ENCODE assay signal across 18 cellular contexts in genomic region chr15:38665586-38665985, GRCh38.
DNase-seq lines count a peak whose midpoint lies in the region; ATAC-seq lines count a peak whose summit lies in the region.
"Had no signal": no experiment of that assay in that cellular context is flagged by ENCODE, and none has a peak within 500 bp of the region (broad histone marks: within the 10 kb centered on the region; RNA-seq: fewer than 3 reads in every experiment).

No MANE protein-coding gene starts in this region.

- intact Hi-C loops in activated T-helper 1 cell treated with anti-CD3 and anti-CD28 coated beads, Interleukin-12 subunit alpha, Interleukin-12 subunit beta, Interleukin-2, Interleukin-4 antibody, amounts not matched to agents 30 ng/mL and 10 ng/mL and 1 ng/mL, durations not matched to agents 14 hours and 24 hours and 36 hours (cut with micrococcal nuclease) = no loop called here

- H3K27me3 Mint-ChIP-seq in activated naive CD4-positive, alpha-beta T cell treated with anti-CD3 and anti-CD28 coated beads, Interleukin-2, amount 10 ng/mL, durations not matched to agents 7 days and 5 days = no peaks in the 10 kb centered on the region
- H3K27me3 Mint-ChIP-seq in activated T-helper 1 cell treated with anti-CD3 and anti-CD28 coated beads, Interleukin-12 subunit alpha, Interleukin-12 subunit beta, Interleukin-2, Interleukin-4 antibody, amounts not matched to agents 30 ng/mL and 10 ng/mL and 1 ng/mL, durations not matched to agents 14 hours and 24 hours and 36 hours (ENCODE audit: insufficient read depth) = no peaks in the 10 kb centered on the region
- no peaks in the 10 kb centered on the region for H3K27me3 Mint-ChIP-seq in naive thymus-derived CD8-positive, alpha-beta T cell

- peak overlapping the region; percentile 64 for H3K27ac Mint-ChIP-seq in activated naive CD4-positive, alpha-beta T cell treated with anti-CD3 and anti-CD28 coated beads, Interleukin-2, amount 10 ng/mL, durations not matched to agents 7 days and 5 days
- peak overlapping the region; percentile 78 for H3K27ac Mint-ChIP-seq in activated T-helper 1 cell treated with anti-CD3 and anti-CD28 coated beads, Interleukin-12 subunit alpha, Interleukin-12 subunit beta, Interleukin-2, Interleukin-4 antibody, amounts not matched to agents 30 ng/mL and 10 ng/mL and 1 ng/mL, durations not matched to agents 14 hours and 24 hours and 36 hours
- peak overlapping the region; percentile 3 to 99 (median 90) for H3K27ac Mint-ChIP-seq in naive thymus-derived CD8-positive, alpha-beta T cell
- H3K27ac Mint-ChIP-seq: GM23338 had no signal

- H3K4me1 Mint-ChIP-seq in activated naive CD4-positive, alpha-beta T cell treated with anti-CD3 and anti-CD28 coated beads, Interleukin-2, amount 10 ng/mL, durations not matched to agents 7 days and 5 days = peaks cover 90% of the 10 kb centered on the region
- peaks cover 84% of the 10 kb centered on the region for H3K4me1 Mint-ChIP-seq in activated T-helper 1 cell treated with anti-CD3 and anti-CD28 coated beads, Interleukin-12 subunit alpha, Interleukin-12 subunit beta, Interleukin-2, Interleukin-4 antibody, amounts not matched to agents 30 ng/mL and 10 ng/mL and 1 ng/mL, durations not matched to agents 14 hours and 24 hours and 36 hours (ENCODE audit: low read depth)
- peaks cover 42 to 93% (median 84%) of the 10 kb centered on the region in 4 donors for H3K4me1 Mint-ChIP-seq in naive thymus-derived CD8-positive, alpha-beta T cell
- H3K4me1 Mint-ChIP-seq: GM23338 had no signal

- CTCF ChIA-PET in activated naive CD4-positive, alpha-beta T cell treated with anti-CD3 and anti-CD28 coated beads, Interleukin-2, amount 10 ng/mL, durations not matched to agents 7 days and 5 days (lab: Charles Lee) = interaction anchor here (0.9 to 1.7 kb wide), 7 partner anchors 9 to 102 kb away, joined by 3 to 8 read pairs (median 4); partner anchors contain the start of gene RASGRP1

- H3K9me3 Mint-ChIP-seq in activated naive CD4-positive, alpha-beta T cell treated with anti-CD3 and anti-CD28 coated beads, Interleukin-2, amount 10 ng/mL, durations not matched to agents 7 days and 5 days = no peaks in the 10 kb centered on the region
- peaks cover 8% of the 10 kb centered on the region for H3K9me3 Mint-ChIP-seq in activated T-helper 1 cell treated with anti-CD3 and anti-CD28 coated beads, Interleukin-12 subunit alpha, Interleukin-12 subunit beta, Interleukin-2, Interleukin-4 antibody, amounts not matched to agents 30 ng/mL and 10 ng/mL and 1 ng/mL, durations not matched to agents 14 hours and 24 hours and 36 hours
- H3K9me3 Mint-ChIP-seq in naive thymus-derived CD8-positive, alpha-beta T cell = peaks cover 0 to 19% (median 0%) of the 10 kb centered on the region in 9 donors
- H3K9me3 Mint-ChIP-seq: GM23338 had no signal

- no peak for DNase-seq in activated CD4-positive, CD25-positive, alpha-beta regulatory T cell (lab: John Stamatoyannopoulos, UW)
- DNase-seq in activated naive CD4-positive, alpha-beta T cell treated with anti-CD3 and anti-CD28 coated beads, Interleukin-2, amount 10 ng/mL, durations not matched to agents 7 days and 5 days = no peak
- DNase-seq in activated naive CD4-positive, alpha-beta T cell treated with Interleukin-2 at 50 U/mL for 16 hours = no peak
- DNase-seq in activated T-helper 1 cell treated with anti-CD3 and anti-CD28 coated beads, Interleukin-12 subunit alpha, Interleukin-12 subunit beta, Interleukin-2, Interleukin-4 antibody, amounts not matched to agents 30 ng/mL and 10 ng/mL and 1 ng/mL, durations not matched to agents 14 hours and 24 hours and 36 hours (ENCODE audit: low spot score) = no peak
- peak in 2 of 10 donors; percentile 54 to 58 for DNase-seq in naive thymus-derived CD8-positive, alpha-beta T cell
- DNase-seq in foreskin melanocyte = no peak
- no peak for DNase-seq in AG08395 (ENCODE audit: low spot score)
- DNase-seq: DMS 273 treated with DMSO at 0.1 percent for 48 hours; GF-D8; NCI-H187 treated with DMSO at 0.1 percent for 48 hours; NCI-H2171; NCI-H446; NCI-H69; NK-92 treated with Interleukin-12 subunit alpha and Interleukin-12 subunit beta, amount 100 ng/mL, for 24 hours; RPMI8226 had no signal

- no peak overlapping the region for H3K4me3 Mint-ChIP-seq in activated naive CD4-positive, alpha-beta T cell treated with anti-CD3 and anti-CD28 coated beads, Interleukin-2, amount 10 ng/mL, durations not matched to agents 7 days and 5 days
- H3K4me3 Mint-ChIP-seq in activated T-helper 1 cell treated with anti-CD3 and anti-CD28 coated beads, Interleukin-12 subunit alpha, Interleukin-12 subunit beta, Interleukin-2, Interleukin-4 antibody, amounts not matched to agents 30 ng/mL and 10 ng/mL and 1 ng/mL, durations not matched to agents 14 hours and 24 hours and 36 hours = peak overlapping the region; percentile 16
- peak overlapping the region; percentile 0 to 69 (median 38) for H3K4me3 Mint-ChIP-seq in naive thymus-derived CD8-positive, alpha-beta T cell
- H3K4me3 Mint-ChIP-seq: GM23338 had no signal

- peak; percentile 52 for ATAC-seq in activated CD4-positive, CD25-positive, alpha-beta regulatory T cell treated with anti-CD3 and anti-CD28 coated beads, Interleukin-2, amount 50 U/mL, for 24 hours
- ATAC-seq in naive thymus-derived CD8-positive, alpha-beta T cell = peak; percentile 56 to 65
- ATAC-seq: GM23338, HCT116 had no signal

- H3K36me3 Mint-ChIP-seq in activated naive CD4-positive, alpha-beta T cell treated with anti-CD3 and anti-CD28 coated beads, Interleukin-2, amount 10 ng/mL, durations not matched to agents 7 days and 5 days = peaks cover 23% of the 10 kb centered on the region
- H3K36me3 Mint-ChIP-seq in activated T-helper 1 cell treated with anti-CD3 and anti-CD28 coated beads, Interleukin-12 subunit alpha, Interleukin-12 subunit beta, Interleukin-2, Interleukin-4 antibody, amounts not matched to agents 30 ng/mL and 10 ng/mL and 1 ng/mL, durations not matched to agents 14 hours and 24 hours and 36 hours (ENCODE audit: low read depth) = peaks cover 12% of the 10 kb centered on the region
- H3K36me3 Mint-ChIP-seq in naive thymus-derived CD8-positive, alpha-beta T cell = no peaks in the 10 kb centered on the region

- POLR2A ChIA-PET in naive thymus-derived CD8-positive, alpha-beta T cell (lab: Charles Lee) = interaction anchor here (0.7 to 18.7 kb wide), 4 partner anchors 15 to 102 kb away, joined by 3 to 269 read pairs (median 4); partner anchors contain the start of gene RASGRP1
